Comparison of ENCODE assay signal across 8 cellular contexts in genomic region chr11:116835042-116835772, GRCh38. TPM values are rescaled to one million over a fixed set of nuclear protein-coding genes. Genes with fewer than 3 reads are reported as not detected.
DNase-seq lines count a peak whose midpoint lies in the region; ATAC-seq, FAIRE-seq and TF ChIP-seq lines count a peak whose summit lies in the region.

No MANE protein-coding gene starts in this region.

- no peak for TF ChIP-seq EP300 in K562 (IDR thresholded peaks at IDR 0.05; ENCODE audit: low read length)

- no peaks in the 10 kb centered on the region for H3K9me3 Mint-ChIP-seq in activated CD8-positive, alpha-beta memory T cell treated with anti-CD3 and anti-CD28 coated beads, Interleukin-2, amount 10 ng/mL, durations not matched to agents 7 days and 5 days (ENCODE audit: low read depth)
- no peaks in the 10 kb centered on the region for H3K9me3 Mint-ChIP-seq in mesothelial cell of epicardium

- H3K27me3 Mint-ChIP-seq in activated CD8-positive, alpha-beta memory T cell treated with anti-CD3 and anti-CD28 coated beads, Interleukin-2, amount 10 ng/mL, durations not matched to agents 7 days and 5 days: no peaks in the 10 kb centered on the region
- no peaks in the 10 kb centered on the region for H3K27me3 Mint-ChIP-seq in mesothelial cell of epicardium (ENCODE audit: low read depth)

- WGBS in K562 (ENCODE audit: insufficient coverage, low coverage, missing lambda C conversion rate): 68% methylated on average over 21 of the region's 28 CpGs

- H3K27ac Mint-ChIP-seq in activated CD8-positive, alpha-beta memory T cell treated with anti-CD3 and anti-CD28 coated beads, Interleukin-2, amount 10 ng/mL, durations not matched to agents 7 days and 5 days: peak overlapping the region; percentile 61
- H3K27ac Mint-ChIP-seq in mesothelial cell of epicardium: peak overlapping the region; percentile 16

- H4K20me1 ChIP-seq in KMS-11 (ENCODE audit: insufficient read depth) (no peaks in the 10 kb centered on the region), K562 (replicated peaks; ENCODE audit: control insufficient read depth, insufficient read depth, low read length) (no peaks in the 10 kb centered on the region)

- peak overlapping the region; percentile 22; the same call in 1 of the 2 replicates for H3K9ac ChIP-seq in KMS-11
- H3K9ac ChIP-seq in K562 (ENCODE audit: insufficient read depth in 1 of 2, low read depth in 2 of 2, low read length in 2 of 2): peak overlapping the region; percentile 39 to 89; a peak in 2 of 4 replicates

- H2AFZ ChIP-seq in KMS-11 (ENCODE audit: low read depth): peak overlapping the region; percentile 47; the same call in 1 of the 2 replicates
- peak overlapping the region; percentile 88 for H2AFZ ChIP-seq in K562 (ENCODE audit: low read depth, low read length)

- no peak for TF ChIP-seq CTCF in KMS-11 (conservative IDR thresholded peaks at IDR 0.05; ENCODE audit: low read depth, low read length)
- no peak for TF ChIP-seq CTCF in K562 (IDR thresholded peaks at IDR 0.05 in 2 of 3, conservative IDR thresholded peaks at IDR 0.05 in 1 of 3; ENCODE audit: insufficient read depth in 2 of 3, low read depth in 1 of 3, low read length in 3 of 3)
- TF ChIP-seq CTCF in mesothelial cell of epicardium (IDR thresholded peaks at IDR 0.05; ENCODE audit: unreplicated experiment): no peak

- CTCF ChIA-PET in activated CD8-positive, alpha-beta memory T cell treated with anti-CD3 and anti-CD28 coated beads, Interleukin-2, amount 10 ng/mL, durations not matched to agents 7 days and 5 days (lab: Charles Lee): interaction anchor here (0.5 to 7.5 kb wide), 55 partner anchors 8 to 396 kb away, joined by 3 to 187 read pairs (median 4); partner anchors contain the start of genes APOA5, BUD13, PAFAH1B2 and SIK3
- CTCF ChIA-PET in K562 (lab: Yijun Ruan, JAX; ENCODE audit: low intra/inter-chr PET ratio): no interaction called here

- H3K4me1 Mint-ChIP-seq in activated CD8-positive, alpha-beta memory T cell treated with anti-CD3 and anti-CD28 coated beads, Interleukin-2, amount 10 ng/mL, durations not matched to agents 7 days and 5 days: peaks cover 12% of the 10 kb centered on the region
- peaks cover 24% of the 10 kb centered on the region for H3K4me1 Mint-ChIP-seq in mesothelial cell of epicardium

- BruUV-seq in K562 (replicated peaks; lab: Mats Ljungman, UMichigan): no TSS peak

- intact Hi-C loops in K562 (cut with micrococcal nuclease): loop anchor here (10.0 kb wide), 1 partner anchor 100 kb away; no protein-coding TSS in a partner anchor

- H3K79me2 ChIP-seq in KMS-11 (ENCODE audit: insufficient read depth, low read depth) (no peaks in the 10 kb centered on the region), K562 (ENCODE audit: control insufficient read depth, insufficient read depth, low read length) (no peaks in the 10 kb centered on the region)

- H3K27me3 ChIP-seq in KMS-11 (ENCODE audit: insufficient read depth, low read depth) (no peaks in the 10 kb centered on the region), K562 (ENCODE audit: control insufficient read depth in 2 of 2, insufficient read depth in 2 of 2, low read length in 2 of 2) (peaks cover 0 to 7% of the 10 kb centered on the region in 2 experiments; a peak in 2 of 5 replicates)

- H3K4me2 ChIP-seq in KMS-11 (peak overlapping the region; percentile 25; the same call in 1 of the 2 replicates), K562 (ENCODE audit: insufficient read depth, low read length) (0 out of 2 replicates have a peak overlapping the region, but pooled peaks have one; percentile 77)

- H3K9me1 ChIP-seq in K562 (ENCODE audit: control insufficient read depth, insufficient read depth, low read length): no peaks in the 10 kb centered on the region

- no peak for DNase-seq in activated CD8-positive, alpha-beta memory T cell treated with anti-CD3 and anti-CD28 coated beads, Interleukin-2, amount 10 ng/mL, durations not matched to agents 7 days and 5 days
- DNase-seq in activated CD8-positive, alpha-beta memory T cell treated with anti-CD3 and anti-CD28 coated beads for 24 hours: no peak
- peak in 1 of 4 experiments; percentile 23 for DNase-seq in K562 (ENCODE audit: extremely low read depth in 1 of 4, low spot score in 3 of 4)
- no peak for DNase-seq in mesothelial cell of epicardium (ENCODE audit: low spot score in 2 of 2, unreplicated experiment in 2 of 2)
- no peak for DNase-seq in DMS153 treated with DMSO at 0.1 percent for 48 hours (lab: John Stamatoyannopoulos, UW; ENCODE audit: unreplicated experiment)

- peak overlapping the region; percentile 71 for H3K4me3 Mint-ChIP-seq in activated CD8-positive, alpha-beta memory T cell treated with anti-CD3 and anti-CD28 coated beads, Interleukin-2, amount 10 ng/mL, durations not matched to agents 7 days and 5 days
- peak overlapping the region; percentile 58 for H3K4me3 Mint-ChIP-seq in mesothelial cell of epicardium

- H3K4me3 ChIP-seq in KMS-11 (IDR thresholded peaks at IDR 0.05; ENCODE audit: insufficient read depth, low read depth, low read length) (no peak overlapping the region), K562 (peak overlapping the region; percentile 24; the same call in 1 of the 2 replicates)

- ATAC-seq in activated CD8-positive, alpha-beta memory T cell treated with anti-CD3 and anti-CD28 coated beads, Interleukin-2, amount 10 ng/mL, durations not matched to agents 7 days and 5 days: no peak
- ATAC-seq in K562 (no peak), GM18517 (IDR thresholded peaks at IDR 0.05; ENCODE audit: unreplicated experiment) (no peak), HG03196 (IDR thresholded peaks at IDR 0.05; ENCODE audit: unreplicated experiment) (no peak)

- no peak for FAIRE-seq in K562 (lab: Jason Lieb, UNC)

- in situ Hi-C loops in K562 (cut with MboI): no loop called here

- no peak overlapping the region for H3K27ac ChIP-seq in KMS-11
- H3K27ac ChIP-seq in K562 (ENCODE audit: extremely low read depth, low read depth, low read length): no peak overlapping the region

- no peak for TF ChIP-seq POLR2A in K562 (conservative IDR thresholded peaks at IDR 0.05)

- no peaks in the 10 kb centered on the region for H3K36me3 Mint-ChIP-seq in activated CD8-positive, alpha-beta memory T cell treated with anti-CD3 and anti-CD28 coated beads, Interleukin-2, amount 10 ng/mL, durations not matched to agents 7 days and 5 days
- no peaks in the 10 kb centered on the region for H3K36me3 Mint-ChIP-seq in mesothelial cell of epicardium

- H3K9me3 ChIP-seq in K562 (replicated peaks; ENCODE audit: control insufficient read depth, insufficient read depth, low read depth, low read length): no peaks in the 10 kb centered on the region

- H3K36me3 ChIP-seq in KMS-11 (ENCODE audit: insufficient read depth): no peaks in the 10 kb centered on the region
- no peaks in the 10 kb centered on the region for H3K36me3 ChIP-seq in K562 (ENCODE audit: control insufficient read depth, insufficient read depth, low read length)

- POLR2A ChIA-PET in K562 (lab: Yijun Ruan, JAX): interaction anchor here (0.6 to 1.4 kb wide), 5 partner anchors 16 to 323 kb away, joined by 3 to 4 read pairs (median 3); no protein-coding TSS in a partner anchor

- no peak for TF ChIP-seq RAD21 in K562 (CRISPR knock-in tag; conservative IDR thresholded peaks at IDR 0.05 in 1 of 2, IDR thresholded peaks at IDR 0.05 in 1 of 2)

- H3K4me1 ChIP-seq in KMS-11 (ENCODE audit: low read depth, poor library complexity, severe bottlenecking): peaks cover 19% of the 10 kb centered on the region
- H3K4me1 ChIP-seq in K562 (replicated peaks in 1 of 2; ENCODE audit: control insufficient read depth in 2 of 2, insufficient read depth in 2 of 2, low read length in 2 of 2): peaks cover 6 to 25% of the 10 kb centered on the region in 2 experiments; a peak in 3 of 5 replicates

RNA-seq across cellular contexts. Expression of gene APOA1, which starts 2.2 kb away (rescaled TPM):
- under 1 TPM in 1 of 2 experiments, not detected in 1; 0.23 TPM for total RNA-seq in activated CD8-positive, alpha-beta memory T cell treated with anti-CD3 and anti-CD28 coated beads, Interleukin-2, amount 10 ng/mL, durations not matched to agents 7 days and 5 days
- total RNA-seq in K562 (2011; cell fraction: chromatin; rRNA removed; ENCODE audit: low replicate concordance): not detected in 2 replicates
- not detected in 2 replicates for total RNA-seq in K562 (2011; cell fraction: nucleolus; rRNA removed)
- not detected in 2 replicates for total RNA-seq in K562 (2011; cell fraction: nucleoplasm; rRNA removed)
- total RNA-seq in K562 (2014; rRNA removed): not detected in 2 replicates
- not detected in 2 replicates for total RNA-seq in K562 (2014; rRNA removed; fragmentation: Illumina TruSeq; extraction: Trizol)
- total RNA-seq in K562 (2015; rRNA removed; fragmentation: Illumina TruSeq; extraction: Trizol): not detected in 2 replicates
- 1.8 TPM in 2 replicates for total RNA-seq in K562 (2021)
- not detected in 2 replicates for polyA plus RNA-seq in K562 (2011; rRNA removed)
- polyA plus RNA-seq in K562 (2011; cell fraction: cytosol; rRNA removed): 0.06 TPM in 1 of 2 replicates, not detected in the other
- polyA plus RNA-seq in K562 (2011; cell fraction: nucleus; rRNA removed): 0.13 and 0.30 TPM in 2 replicates
- polyA plus RNA-seq in K562 (2012): 0.14 TPM in 1 of 2 replicates, not detected in the other
- not detected in 2 replicates for polyA plus RNA-seq in K562 (2014; fragmentation: Illumina TruSeq; extraction: Trizol)
- polyA plus RNA-seq in K562 (2014; fragmentation: Nextera tagmentation; extraction: Ambion mirVana): not detected
- polyA plus RNA-seq in K562 (2014; rRNA removed): not detected in 2 replicates
- polyA minus RNA-seq in K562 (2011; rRNA and poly(A)+ RNA removed): not detected in 2 replicates
- polyA minus RNA-seq in K562 (2011; cell fraction: cytosol; rRNA and poly(A)+ RNA removed): 7.8 TPM in 1 of 2 replicates, not detected in the other
- polyA minus RNA-seq in K562 (2011; cell fraction: nucleus; rRNA and poly(A)+ RNA removed): not detected in 2 replicates
- 0.65 to 1.1 TPM (median 0.75 TPM) in 3 replicates for total RNA-seq in mesothelial cell of epicardium

RNA-seq across cellular contexts. Expression of gene APOC3, which starts 5.5 kb away (rescaled TPM):
- total RNA-seq in activated CD8-positive, alpha-beta memory T cell treated with anti-CD3 and anti-CD28 coated beads, Interleukin-2, amount 10 ng/mL, durations not matched to agents 7 days and 5 days: not detected
- total RNA-seq in K562 (2011; cell fraction: chromatin; rRNA removed; ENCODE audit: low replicate concordance): not detected in 2 replicates
- total RNA-seq in K562 (2011; cell fraction: nucleolus; rRNA removed): not detected in 2 replicates
- not detected in 2 replicates for total RNA-seq in K562 (2011; cell fraction: nucleoplasm; rRNA removed)
- not detected in 2 replicates for total RNA-seq in K562 (2014; rRNA removed)
- not detected in 2 replicates for total RNA-seq in K562 (2014; rRNA removed; fragmentation: Illumina TruSeq; extraction: Trizol)
- not detected in 2 replicates for total RNA-seq in K562 (2015; rRNA removed; fragmentation: Illumina TruSeq; extraction: Trizol)
- 1.1 and 1.7 TPM in 2 replicates for total RNA-seq in K562 (2021)
- not detected in 2 replicates for polyA plus RNA-seq in K562 (2011; rRNA removed)
- polyA plus RNA-seq in K562 (2011; cell fraction: cytosol; rRNA removed): not detected in 2 replicates
- not detected in 2 replicates for polyA plus RNA-seq in K562 (2011; cell fraction: nucleus; rRNA removed)
- not detected in 2 replicates for polyA plus RNA-seq in K562 (2012)
- polyA plus RNA-seq in K562 (2014; fragmentation: Illumina TruSeq; extraction: Trizol): not detected in 2 replicates
- not detected for polyA plus RNA-seq in K562 (2014; fragmentation: Nextera tagmentation; extraction: Ambion mirVana)
- polyA plus RNA-seq in K562 (2014; rRNA removed): not detected in 2 replicates
- not detected in 2 replicates for polyA minus RNA-seq in K562 (2011; rRNA and poly(A)+ RNA removed)
- not detected in 2 replicates for polyA minus RNA-seq in K562 (2011; cell fraction: cytosol; rRNA and poly(A)+ RNA removed)
- not detected in 2 replicates for polyA minus RNA-seq in K562 (2011; cell fraction: nucleus; rRNA and poly(A)+ RNA removed)
- not detected in 3 replicates for total RNA-seq in mesothelial cell of epicardium

RNA-seq across cellular contexts. Expression of gene APOA4, which starts 12.1 kb away (rescaled TPM):
- not detected for total RNA-seq in activated CD8-positive, alpha-beta memory T cell treated with anti-CD3 and anti-CD28 coated beads, Interleukin-2, amount 10 ng/mL, durations not matched to agents 7 days and 5 days
- 0.32 TPM in 1 of 2 replicates, not detected in the other for total RNA-seq in K562 (2011; cell fraction: chromatin; rRNA removed; ENCODE audit: low replicate concordance)
- not detected in 2 replicates for total RNA-seq in K562 (2011; cell fraction: nucleolus; rRNA removed)
- total RNA-seq in K562 (2011; cell fraction: nucleoplasm; rRNA removed): not detected in 2 replicates
- total RNA-seq in K562 (2014; rRNA removed): not detected in 2 replicates
- total RNA-seq in K562 (2014; rRNA removed; fragmentation: Illumina TruSeq; extraction: Trizol): not detected in 2 replicates
- total RNA-seq in K562 (2015; rRNA removed; fragmentation: Illumina TruSeq; extraction: Trizol): not detected in 2 replicates
- total RNA-seq in K562 (2021): not detected in 2 replicates
- not detected in 2 replicates for polyA plus RNA-seq in K562 (2011; rRNA removed)
- polyA plus RNA-seq in K562 (2011; cell fraction: cytosol; rRNA removed): not detected in 2 replicates
- polyA plus RNA-seq in K562 (2011; cell fraction: nucleus; rRNA removed): not detected in 2 replicates
- polyA plus RNA-seq in K562 (2012): 0.10 TPM in 1 of 2 replicates, not detected in the other
- polyA plus RNA-seq in K562 (2014; fragmentation: Illumina TruSeq; extraction: Trizol): not detected in 2 replicates
- polyA plus RNA-seq in K562 (2014; fragmentation: Nextera tagmentation; extraction: Ambion mirVana): not detected
- polyA plus RNA-seq in K562 (2014; rRNA removed): 0.07 and 0.11 TPM in 2 replicates
- not detected in 2 replicates for polyA minus RNA-seq in K562 (2011; rRNA and poly(A)+ RNA removed)
- polyA minus RNA-seq in K562 (2011; cell fraction: cytosol; rRNA and poly(A)+ RNA removed): not detected in 2 replicates
- not detected in 2 replicates for polyA minus RNA-seq in K562 (2011; cell fraction: nucleus; rRNA and poly(A)+ RNA removed)
- total RNA-seq in mesothelial cell of epicardium: not detected in 3 replicates

RNA-seq across cellular contexts. Expression of gene APOA5, which starts 43.5 kb away (rescaled TPM):
- total RNA-seq in activated CD8-positive, alpha-beta memory T cell treated with anti-CD3 and anti-CD28 coated beads, Interleukin-2, amount 10 ng/mL, durations not matched to agents 7 days and 5 days: not detected
- not detected in 2 replicates for total RNA-seq in K562 (2011; cell fraction: chromatin; rRNA removed; ENCODE audit: low replicate concordance)
- total RNA-seq in K562 (2011; cell fraction: nucleolus; rRNA removed): not detected in 2 replicates
- not detected in 2 replicates for total RNA-seq in K562 (2011; cell fraction: nucleoplasm; rRNA removed)
- not detected in 2 replicates for total RNA-seq in K562 (2014; rRNA removed)
- not detected in 2 replicates for total RNA-seq in K562 (2014; rRNA removed; fragmentation: Illumina TruSeq; extraction: Trizol)
- total RNA-seq in K562 (2015; rRNA removed; fragmentation: Illumina TruSeq; extraction: Trizol): not detected in 2 replicates
- total RNA-seq in K562 (2021): 0.67 TPM in 1 of 2 replicates, not detected in the other
- polyA plus RNA-seq in K562 (2011; rRNA removed): not detected in 2 replicates
- polyA plus RNA-seq in K562 (2011; cell fraction: cytosol; rRNA removed): 0.03 TPM in 1 of 2 replicates, not detected in the other
- not detected in 2 replicates for polyA plus RNA-seq in K562 (2011; cell fraction: nucleus; rRNA removed)
- polyA plus RNA-seq in K562 (2012): not detected in 2 replicates
- polyA plus RNA-seq in K562 (2014; fragmentation: Illumina TruSeq; extraction: Trizol): not detected in 2 replicates
- not detected for polyA plus RNA-seq in K562 (2014; fragmentation: Nextera tagmentation; extraction: Ambion mirVana)
- polyA plus RNA-seq in K562 (2014; rRNA removed): not detected in 2 replicates
- not detected in 2 replicates for polyA minus RNA-seq in K562 (2011; rRNA and poly(A)+ RNA removed)
- polyA minus RNA-seq in K562 (2011; cell fraction: cytosol; rRNA and poly(A)+ RNA removed): not detected in 2 replicates
- polyA minus RNA-seq in K562 (2011; cell fraction: nucleus; rRNA and poly(A)+ RNA removed): not detected in 2 replicates
- total RNA-seq in mesothelial cell of epicardium: not detected in 3 replicates

RNA-seq across cellular contexts. Expression of gene ZPR1, which starts 47.4 kb away (rescaled TPM):
- total RNA-seq in activated CD8-positive, alpha-beta memory T cell treated with anti-CD3 and anti-CD28 coated beads, Interleukin-2, amount 10 ng/mL, durations not matched to agents 7 days and 5 days: 10 to 100 TPM; 66.6 to 72.1 TPM
- 120 and 142 TPM in 2 replicates for total RNA-seq in K562 (2011; cell fraction: chromatin; rRNA removed; ENCODE audit: low replicate concordance)
- total RNA-seq in K562 (2011; cell fraction: nucleolus; rRNA removed): 64.1 and 76.7 TPM in 2 replicates
- 77.9 and 94.5 TPM in 2 replicates for total RNA-seq in K562 (2011; cell fraction: nucleoplasm; rRNA removed)
- total RNA-seq in K562 (2014; rRNA removed) (67.0 and 80.2 TPM in 2 replicates), K562 (2014; rRNA removed; fragmentation: Illumina TruSeq; extraction: Trizol) (94.1 and 104 TPM in 2 replicates), K562 (2015; rRNA removed; fragmentation: Illumina TruSeq; extraction: Trizol) (83.8 and 85.1 TPM in 2 replicates), K562 (2021) (83.8 and 88.6 TPM in 2 replicates), mesothelial cell of epicardium (39.1 to 41.5 TPM (median 40.9 TPM) in 3 replicates)
- polyA plus RNA-seq in K562 (2011; rRNA removed) (89.3 and 120 TPM in 2 replicates), K562 (2014; fragmentation: Illumina TruSeq; extraction: Trizol) (83.9 and 96.8 TPM in 2 replicates), K562 (2014; fragmentation: Nextera tagmentation; extraction: Ambion mirVana) (10 to 100 TPM; 13.0 to 17.2 TPM), K562 (2014; rRNA removed) (66.3 and 77.5 TPM in 2 replicates)
- polyA plus RNA-seq in K562 (2011; cell fraction: cytosol; rRNA removed): 55.3 and 65.6 TPM in 2 replicates
- polyA plus RNA-seq in K562 (2011; cell fraction: nucleus; rRNA removed): 95.7 and 103 TPM in 2 replicates
- polyA plus RNA-seq in K562 (2012): 50.1 and 76.2 TPM in 2 replicates
- polyA minus RNA-seq in K562 (2011; rRNA and poly(A)+ RNA removed): 126 and 135 TPM in 2 replicates
- 63.5 and 68.0 TPM in 2 replicates for polyA minus RNA-seq in K562 (2011; cell fraction: cytosol; rRNA and poly(A)+ RNA removed)
- 63.0 and 97.1 TPM in 2 replicates for polyA minus RNA-seq in K562 (2011; cell fraction: nucleus; rRNA and poly(A)+ RNA removed)
